1 cellular context compared by ENCODE assay signal in genomic region chr22:20132686-20133246, GRCh38.
TF ChIP-seq lines count a peak whose summit lies in the region.

No MANE protein-coding gene starts in this region.

TF ChIP-seq in liver, 16 proteins besides CTCF, POLR2A, EP300 and RAD21 (continued from another document):
- TF ChIP-seq ZBTB33 (IDR thresholded peaks at IDR 0.05) (no peak), FOXA2 (IDR thresholded peaks at IDR 0.05) (no peak), YY1 (IDR thresholded peaks at IDR 0.05) (no peak)
- TF ChIP-seq, protein P1, sequence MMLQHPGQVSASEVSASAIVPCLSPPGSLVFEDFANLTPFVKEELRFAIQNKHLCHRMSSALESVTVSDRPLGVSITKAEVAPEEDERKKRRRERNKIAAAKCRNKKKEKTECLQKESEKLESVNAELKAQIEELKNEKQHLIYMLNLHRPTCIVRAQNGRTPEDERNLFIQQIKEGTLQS (IDR thresholded peaks at IDR 0.05): no peak
